ENCODE assay signal across 1 cellular context in genomic region chr3:195914648-195915473, GRCh38.
A peak's percentile ranks its signal among the peaks of the same experiment; 100 is the strongest.
TF ChIP-seq lines count a peak whose summit lies in the region.

No MANE protein-coding gene starts in this region.

TF ChIP-seq in K562, 482 proteins besides CTCF, POLR2A, EP300 and RAD21 (continued from another document and continues in another):
- no peak for TF ChIP-seq ZNF592 (IDR thresholded peaks at IDR 0.05)
- no peak for TF ChIP-seq MTA2 (IDR thresholded peaks at IDR 0.05; ENCODE audit: low read depth)
- TF ChIP-seq, protein P1, sequence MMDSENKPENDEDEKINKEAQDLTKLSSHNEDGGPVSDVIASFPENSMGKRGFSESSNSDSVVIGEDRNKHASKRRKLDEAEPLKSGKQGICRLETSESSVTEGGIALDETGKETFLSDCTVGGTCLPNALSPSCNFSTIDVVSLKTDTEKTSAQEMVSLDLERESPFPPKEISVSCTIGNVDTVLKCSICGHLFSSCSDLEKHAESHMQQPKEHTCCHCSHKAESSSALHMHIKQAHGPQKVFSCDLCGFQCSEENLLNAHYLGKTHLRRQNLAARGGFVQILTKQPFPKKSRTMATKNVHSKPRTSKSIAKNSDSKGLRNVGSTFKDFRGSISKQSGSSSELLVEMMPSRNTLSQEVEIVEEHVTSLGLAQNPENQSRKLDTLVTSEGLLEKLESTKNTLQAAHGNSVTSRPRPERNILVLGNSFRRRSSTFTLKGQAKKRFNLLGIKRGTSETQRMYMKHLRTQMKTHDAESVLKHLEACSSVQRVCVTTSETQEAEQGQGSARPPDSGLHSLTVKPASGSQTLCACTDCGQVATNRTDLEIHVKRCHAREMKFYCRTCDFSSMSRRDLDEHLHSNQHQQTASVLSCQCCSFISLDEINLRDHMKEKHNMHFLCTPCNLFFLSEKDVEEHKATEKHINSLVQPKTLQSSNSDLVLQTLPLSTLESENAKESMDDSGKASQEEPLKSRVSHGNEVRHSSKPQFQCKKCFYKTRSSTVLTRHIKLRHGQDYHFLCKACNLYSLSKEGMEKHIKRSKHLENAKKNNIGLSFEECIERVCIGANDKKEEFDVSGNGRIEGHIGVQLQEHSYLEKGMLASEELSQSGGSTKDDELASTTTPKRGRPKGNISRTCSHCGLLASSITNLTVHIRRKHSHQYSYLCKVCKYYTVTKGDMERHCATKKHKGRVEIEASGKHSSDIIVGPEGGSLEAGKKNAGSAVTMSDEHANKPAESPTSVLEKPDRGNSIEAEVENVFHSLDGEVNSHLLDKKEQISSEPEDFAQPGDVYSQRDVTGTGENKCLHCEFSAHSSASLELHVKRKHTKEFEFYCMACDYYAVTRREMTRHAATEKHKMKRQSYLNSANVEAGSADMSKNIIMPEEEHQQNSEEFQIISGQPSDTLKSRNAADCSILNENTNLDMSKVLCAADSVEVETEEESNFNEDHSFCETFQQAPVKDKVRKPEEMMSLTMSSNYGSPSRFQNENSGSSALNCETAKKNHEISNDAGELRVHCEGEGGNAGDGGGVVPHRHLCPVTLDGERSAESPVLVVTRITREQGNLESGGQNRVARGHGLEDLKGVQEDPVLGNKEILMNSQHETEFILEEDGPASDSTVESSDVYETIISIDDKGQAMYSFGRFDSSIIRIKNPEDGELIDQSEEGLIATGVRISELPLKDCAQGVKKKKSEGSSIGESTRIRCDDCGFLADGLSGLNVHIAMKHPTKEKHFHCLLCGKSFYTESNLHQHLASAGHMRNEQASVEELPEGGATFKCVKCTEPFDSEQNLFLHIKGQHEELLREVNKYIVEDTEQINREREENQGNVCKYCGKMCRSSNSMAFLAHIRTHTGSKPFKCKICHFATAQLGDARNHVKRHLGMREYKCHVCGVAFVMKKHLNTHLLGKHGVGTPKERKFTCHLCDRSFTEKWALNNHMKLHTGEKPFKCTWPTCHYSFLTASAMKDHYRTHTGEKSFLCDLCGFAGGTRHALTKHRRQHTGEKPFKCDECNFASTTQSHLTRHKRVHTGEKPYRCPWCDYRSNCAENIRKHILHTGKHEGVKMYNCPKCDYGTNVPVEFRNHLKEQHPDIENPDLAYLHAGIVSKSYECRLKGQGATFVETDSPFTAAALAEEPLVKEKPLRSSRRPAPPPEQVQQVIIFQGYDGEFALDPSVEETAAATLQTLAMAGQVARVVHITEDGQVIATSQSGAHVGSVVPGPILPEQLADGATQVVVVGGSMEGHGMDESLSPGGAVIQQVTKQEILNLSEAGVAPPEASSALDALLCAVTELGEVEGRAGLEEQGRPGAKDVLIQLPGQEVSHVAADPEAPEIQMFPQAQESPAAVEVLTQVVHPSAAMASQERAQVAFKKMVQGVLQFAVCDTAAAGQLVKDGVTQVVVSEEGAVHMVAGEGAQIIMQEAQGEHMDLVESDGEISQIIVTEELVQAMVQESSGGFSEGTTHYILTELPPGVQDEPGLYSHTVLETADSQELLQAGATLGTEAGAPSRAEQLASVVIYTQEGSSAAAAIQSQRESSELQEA (IDR thresholded peaks at IDR 0.05; ENCODE audit: low read depth): no peak
- no peak for TF ChIP-seq GTF2F1 (IDR thresholded peaks at IDR 0.05; ENCODE audit: low read depth, low read length)
- TF ChIP-seq EGR1 (conservative IDR thresholded peaks at IDR 0.05): 0 out of 2 replicates have a peak, but pooled peaks have one; percentile 26
- no peak for TF ChIP-seq ZNF395 (CRISPR knock-in tag; IDR thresholded peaks at IDR 0.05)
- TF ChIP-seq PHB2 (IDR thresholded peaks at IDR 0.05; ENCODE audit: low read depth): no peak
- peak; percentile 31; the same call in 1 of the 2 replicates for TF ChIP-seq HCFC1 (IDR thresholded peaks at IDR 0.05; ENCODE audit: low read depth, low read length)
- TF ChIP-seq, protein P2, sequence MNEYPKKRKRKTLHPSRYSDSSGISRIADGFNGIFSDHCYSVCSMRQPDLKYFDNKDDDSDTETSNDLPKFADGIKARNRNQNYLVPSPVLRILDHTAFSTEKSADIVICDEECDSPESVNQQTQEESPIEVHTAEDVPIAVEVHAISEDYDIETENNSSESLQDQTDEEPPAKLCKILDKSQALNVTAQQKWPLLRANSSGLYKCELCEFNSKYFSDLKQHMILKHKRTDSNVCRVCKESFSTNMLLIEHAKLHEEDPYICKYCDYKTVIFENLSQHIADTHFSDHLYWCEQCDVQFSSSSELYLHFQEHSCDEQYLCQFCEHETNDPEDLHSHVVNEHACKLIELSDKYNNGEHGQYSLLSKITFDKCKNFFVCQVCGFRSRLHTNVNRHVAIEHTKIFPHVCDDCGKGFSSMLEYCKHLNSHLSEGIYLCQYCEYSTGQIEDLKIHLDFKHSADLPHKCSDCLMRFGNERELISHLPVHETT (CRISPR knock-in tag; conservative IDR thresholded peaks at IDR 0.05 in 1 of 2, IDR thresholded peaks at IDR 0.05 in 1 of 2): no peak
- no peak for TF ChIP-seq TAF1 (IDR thresholded peaks at IDR 0.05; ENCODE audit: control insufficient read depth, extremely low read depth, insufficient read depth, low read length, severe bottlenecking)
- peak; percentile 59; the same call in 1 of the 2 replicates for TF ChIP-seq SP1 (CRISPR knock-in tag; IDR thresholded peaks at IDR 0.05)
- peak; percentile 68 for TF ChIP-seq CTCFL (IDR thresholded peaks at IDR 0.05; ENCODE audit: borderline replicate concordance, insufficient read depth, low read depth, low read length, poor library complexity, severe bottlenecking)
- no peak for TF ChIP-seq ZBTB8A (IDR thresholded peaks at IDR 0.05; ENCODE audit: partially characterized antibody)
- TF ChIP-seq SIRT6 (IDR thresholded peaks at IDR 0.05; ENCODE audit: low read depth, low read length): no peak
- TF ChIP-seq, protein P3, sequence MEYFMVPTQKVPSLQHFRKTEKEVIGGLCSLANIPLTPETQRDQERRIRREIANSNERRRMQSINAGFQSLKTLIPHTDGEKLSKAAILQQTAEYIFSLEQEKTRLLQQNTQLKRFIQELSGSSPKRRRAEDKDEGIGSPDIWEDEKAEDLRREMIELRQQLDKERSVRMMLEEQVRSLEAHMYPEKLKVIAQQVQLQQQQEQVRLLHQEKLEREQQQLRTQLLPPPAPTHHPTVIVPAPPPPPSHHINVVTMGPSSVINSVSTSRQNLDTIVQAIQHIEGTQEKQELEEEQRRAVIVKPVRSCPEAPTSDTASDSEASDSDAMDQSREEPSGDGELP (CRISPR knock-in tag; IDR thresholded peaks at IDR 0.05; ENCODE audit: borderline replicate concordance): peak; percentile 89
- no peak for TF ChIP-seq ZNF699 (CRISPR knock-in tag; IDR thresholded peaks at IDR 0.05; ENCODE audit: insufficient replicate concordance)
- TF ChIP-seq KDM5B (IDR thresholded peaks at IDR 0.05; ENCODE audit: insufficient replicate concordance, low read depth, low read length): no peak
- TF ChIP-seq ZNF124 (CRISPR knock-in tag; IDR thresholded peaks at IDR 0.05): no peak
- no peak for TF ChIP-seq ZBTB49 (CRISPR knock-in tag; IDR thresholded peaks at IDR 0.05; ENCODE audit: borderline replicate concordance)
- TF ChIP-seq GATAD2B (IDR thresholded peaks at IDR 0.05; ENCODE audit: borderline replicate concordance): no peak
- no peak for TF ChIP-seq SRF (CRISPR knock-in tag; IDR thresholded peaks at IDR 0.05)
- TF ChIP-seq NR2C1 (IDR thresholded peaks at IDR 0.05): no peak
- no peak for TF ChIP-seq NR2C1 (tag; IDR thresholded peaks at IDR 0.05)
- TF ChIP-seq ZNF146 (CRISPR knock-in tag; IDR thresholded peaks at IDR 0.05; ENCODE audit: unreplicated experiment): no peak
- TF ChIP-seq HES1 (IDR thresholded peaks at IDR 0.05; ENCODE audit: low read depth): no peak
- 0 out of 2 replicates have a peak, but pooled peaks have one; percentile 13 for TF ChIP-seq NCOA1 (IDR thresholded peaks at IDR 0.05; ENCODE audit: low read depth)
- TF ChIP-seq, protein P4, sequence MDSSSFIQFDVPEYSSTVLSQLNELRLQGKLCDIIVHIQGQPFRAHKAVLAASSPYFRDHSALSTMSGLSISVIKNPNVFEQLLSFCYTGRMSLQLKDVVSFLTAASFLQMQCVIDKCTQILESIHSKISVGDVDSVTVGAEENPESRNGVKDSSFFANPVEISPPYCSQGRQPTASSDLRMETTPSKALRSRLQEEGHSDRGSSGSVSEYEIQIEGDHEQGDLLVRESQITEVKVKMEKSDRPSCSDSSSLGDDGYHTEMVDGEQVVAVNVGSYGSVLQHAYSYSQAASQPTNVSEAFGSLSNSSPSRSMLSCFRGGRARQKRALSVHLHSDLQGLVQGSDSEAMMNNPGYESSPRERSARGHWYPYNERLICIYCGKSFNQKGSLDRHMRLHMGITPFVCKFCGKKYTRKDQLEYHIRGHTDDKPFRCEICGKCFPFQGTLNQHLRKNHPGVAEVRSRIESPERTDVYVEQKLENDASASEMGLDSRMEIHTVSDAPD (CRISPR knock-in tag; IDR thresholded peaks at IDR 0.05): no peak
- no peak for TF ChIP-seq ZNF75A (CRISPR knock-in tag; IDR thresholded peaks at IDR 0.05)
- TF ChIP-seq TOE1 (IDR thresholded peaks at IDR 0.05; ENCODE audit: borderline replicate concordance): no peak
- TF ChIP-seq TOE1 (CRISPR knock-in tag; IDR thresholded peaks at IDR 0.05; ENCODE audit: borderline replicate concordance, low read depth): no peak
